23 cellular contexts compared by ENCODE assay signal in genomic region chr22:27947461-27947860, GRCh38.
"Had no signal": no experiment of that assay in that cellular context is flagged by ENCODE, and none has a peak within 500 bp of the region (broad histone marks: within the 10 kb centered on the region; RNA-seq: fewer than 3 reads in every experiment).

No MANE protein-coding gene starts in this region.

- DNase-seq: Kasumi-1, MM.1S, NCI-H1105, NCI-H1417, NCI-H1436 treated with DMSO at 0.1 percent for 48 hours, NCI-H1694, NCI-H187 treated with DMSO at 0.1 percent for 48 hours, NCI-H2081, NCI-H2107, NCI-H2227 treated with DMSO at 0.1 percent for 48 hours, NCI-H446, NCI-H510A, NCI-H524 treated with DMSO at 0.1 percent for 48 hours, NCI-H69, NCI-H774, PC-9, Peyer's patch, SHP77 treated with DMSO at 0.1 percent for 48 hours, SJCRH30 had no signal

- ATAC-seq: K562, Right ventricle myocardium inferior, SK-N-SH treated with all-trans-retinoic acid at 6 μM for 48 hours had no signal

- H3K9me3 ChIP-seq: Peyer's patch, SJCRH30 had no signal

- H3K4me1 Mint-ChIP-seq: IgD-negative memory B cell had no signal

- H3K4me3 ChIP-seq: K562, PC-9, Peyer's patch, SJCRH30 had no signal

- H3K9me3 Mint-ChIP-seq: IgD-negative memory B cell had no signal

- H3K27ac Mint-ChIP-seq: IgD-negative memory B cell had no signal

- H3K27me3 Mint-ChIP-seq: IgD-negative memory B cell had no signal

- H3K4me3 Mint-ChIP-seq: IgD-negative memory B cell had no signal
